ENCODE assay signal across 8 cellular contexts in genomic region chr11:65420506-65421203, GRCh38. TPM values are rescaled to one million over a fixed set of nuclear protein-coding genes. Genes with fewer than 3 reads are reported as not detected.
DNase-seq lines count a peak whose midpoint lies in the region; ATAC-seq and FAIRE-seq lines count a peak whose summit lies in the region.

No MANE protein-coding gene starts in this region.

- H3K4me1 Mint-ChIP-seq in activated CD4-positive, alpha-beta T cell treated with anti-CD3 and anti-CD28 coated beads for 36 hours, result peaks cover 40% of the 10 kb centered on the region
- peaks cover 67% of the 10 kb centered on the region for H3K4me1 Mint-ChIP-seq in activated naive CD8-positive, alpha-beta T cell treated with anti-CD3 and anti-CD28 coated beads for 36 hours

- no peaks in the 10 kb centered on the region for H3K9me3 Mint-ChIP-seq in activated CD4-positive, alpha-beta T cell treated with anti-CD3 and anti-CD28 coated beads for 36 hours (ENCODE audit: low read depth)
- H3K9me3 Mint-ChIP-seq in activated naive CD8-positive, alpha-beta T cell treated with anti-CD3 and anti-CD28 coated beads for 36 hours, result peaks cover 5% of the 10 kb centered on the region

- H3K27me3 Mint-ChIP-seq in activated CD4-positive, alpha-beta T cell treated with anti-CD3 and anti-CD28 coated beads for 36 hours, result peaks cover 6% of the 10 kb centered on the region
- peaks cover 28% of the 10 kb centered on the region for H3K27me3 Mint-ChIP-seq in activated naive CD8-positive, alpha-beta T cell treated with anti-CD3 and anti-CD28 coated beads for 36 hours

- H3K27ac Mint-ChIP-seq in activated CD4-positive, alpha-beta T cell treated with anti-CD3 and anti-CD28 coated beads for 36 hours, result peak overlapping the region; percentile 99
- H3K27ac Mint-ChIP-seq in activated naive CD8-positive, alpha-beta T cell treated with anti-CD3 and anti-CD28 coated beads for 36 hours, result peak overlapping the region; percentile 99

- no peak for ATAC-seq in activated CD4-positive, alpha-beta T cell treated with anti-CD3 and anti-CD28 coated beads for 36 hours
- no peak for ATAC-seq in GM18511 (IDR thresholded peaks at IDR 0.05; ENCODE audit: unreplicated experiment)
- no peak for ATAC-seq in GM21737 (IDR thresholded peaks at IDR 0.05; ENCODE audit: unreplicated experiment)

- peak overlapping the region; percentile 100 for H3K4me3 Mint-ChIP-seq in activated CD4-positive, alpha-beta T cell treated with anti-CD3 and anti-CD28 coated beads for 36 hours
- peak overlapping the region; percentile 100 for H3K4me3 Mint-ChIP-seq in activated naive CD8-positive, alpha-beta T cell treated with anti-CD3 and anti-CD28 coated beads for 36 hours

- intact Hi-C loops in activated CD4-positive, alpha-beta T cell treated with anti-CD3 and anti-CD28 coated beads for 36 hours (cut with DNase I, micrococcal nuclease), result loop anchor here in 1 of 2 experiments (1.0 to 10.0 kb wide), 7 partner anchors 38 to 642 kb away; partner anchors contain the start of genes CCDC85B, PCNX3, RELA and SF1

- H3K27me3 ChIP-seq in layer of hippocampus (ENCODE audit: control insufficient read depth, insufficient read depth, low read length), result no peaks in the 10 kb centered on the region

- peaks cover 41% of the 10 kb centered on the region for H3K36me3 Mint-ChIP-seq in activated CD4-positive, alpha-beta T cell treated with anti-CD3 and anti-CD28 coated beads for 36 hours (ENCODE audit: low read depth)
- peaks cover 41% of the 10 kb centered on the region for H3K36me3 Mint-ChIP-seq in activated naive CD8-positive, alpha-beta T cell treated with anti-CD3 and anti-CD28 coated beads for 36 hours

- no peak for DNase-seq in activated CD4-positive, alpha-beta T cell treated with anti-CD3 and anti-CD28 coated beads for 36 hours
- DNase-seq in activated CD4-positive, alpha-beta T cell treated with anti-CD3 and anti-CD28 coated beads, Interleukin-2, amount 50 U/mL, for 1 hour, result no peak
- DNase-seq in activated naive CD8-positive, alpha-beta T cell treated with anti-CD3 and anti-CD28 coated beads for 36 hours, result no peak
- DNase-seq in frontal cortex (ENCODE audit: low spot score in 2 of 2), result no peak

- H3K27ac ChIP-seq in layer of hippocampus (ENCODE audit: low read depth, low read length), result peak overlapping the region; percentile 100
- H3K27ac ChIP-seq in temporal lobe (ENCODE audit: low read depth, low read length), result peak overlapping the region; percentile 100

- POLR2A ChIA-PET in activated CD4-positive, alpha-beta T cell treated with anti-CD3 and anti-CD28 coated beads for 36 hours (lab: Charles Lee), result interaction anchor here (0.5 to 18.5 kb wide), 20 partner anchors 10 to 1739 kb away, joined by 3 to 1637 read pairs (median 4); partner anchors contain the start of genes MALAT1, POLA2, RIN1 and RTN3

- CTCF ChIA-PET in activated CD4-positive, alpha-beta T cell treated with anti-CD3 and anti-CD28 coated beads for 36 hours (lab: Charles Lee), result interaction anchor here (0.6 to 12.0 kb wide), 13 partner anchors 8 to 168 kb away, joined by 3 to 209 read pairs (median 3); partner anchors contain the start of genes MALAT1 and SLC25A45

- FAIRE-seq in frontal cortex (lab: Jason Lieb, UNC), result no peak

RNA-seq across cellular contexts. Expression of gene NEAT1, which starts 1.9 kb away (rescaled TPM):
- total RNA-seq in activated CD4-positive, alpha-beta T cell treated with anti-CD3 and anti-CD28 coated beads for 36 hours, result 100 to 1,000 TPM; 435 to 569 TPM
- 100 to 1,000 TPM; 136 to 155 TPM for total RNA-seq in activated naive CD8-positive, alpha-beta T cell treated with anti-CD3 and anti-CD28 coated beads for 36 hours
- total RNA-seq in temporal lobe, result 8.4 TPM
- total RNA-seq in frontal cortex, result 1.6 TPM

RNA-seq across cellular contexts. Expression of gene FRMD8, which starts 34.2 kb away (rescaled TPM):
- total RNA-seq in activated CD4-positive, alpha-beta T cell treated with anti-CD3 and anti-CD28 coated beads for 36 hours, result 10 to 100 TPM; 32.7 to 37.5 TPM
- total RNA-seq in activated naive CD8-positive, alpha-beta T cell treated with anti-CD3 and anti-CD28 coated beads for 36 hours, result 10 to 100 TPM; 33.1 to 36.3 TPM
- 6.9 TPM for total RNA-seq in temporal lobe
- 8.2 TPM for total RNA-seq in frontal cortex

RNA-seq across cellular contexts. Expression of gene SLC25A45, which starts 38.2 kb away (rescaled TPM):
- total RNA-seq in activated CD4-positive, alpha-beta T cell treated with anti-CD3 and anti-CD28 coated beads for 36 hours, result 10 to 100 TPM; 13.2 to 14.3 TPM
- total RNA-seq in activated naive CD8-positive, alpha-beta T cell treated with anti-CD3 and anti-CD28 coated beads for 36 hours, result 10 to 100 TPM; 15.4 to 15.7 TPM
- total RNA-seq in temporal lobe (0.74 TPM), frontal cortex (0.41 TPM)

Comparison
In these comparisons a context has a peak if more than half of its experiments do, and no peak if none do; other contexts are left out.
1. RNA of gene NEAT1, which starts 1.9 kb away (total RNA-seq): 435 to 569 TPM in activated CD4-positive, alpha-beta T cell treated with anti-CD3 and anti-CD28 coated beads for 36 hours and 136 to 155 TPM in activated naive CD8-positive, alpha-beta T cell treated with anti-CD3 and anti-CD28 coated beads for 36 hours; 8.4 TPM in temporal lobe (single experiment) and 1.6 TPM in frontal cortex (single experiment); every median in the first group is over 10 times any median in the second.